22 cellular contexts compared by ENCODE assay signal in genomic region chr10:34187201-34187600, GRCh38.
DNase-seq lines count a peak whose midpoint lies in the region; ATAC-seq and TF ChIP-seq lines count a peak whose summit lies in the region.
"Had no signal": no experiment of that assay in that cellular context is flagged by ENCODE, and none has a peak within 500 bp of the region (broad histone marks: within the 10 kb centered on the region; RNA-seq: fewer than 3 reads in every experiment).

No MANE protein-coding gene starts in this region.

- H3K4me1 ChIP-seq in GM23338 (ENCODE audit: insufficient read depth) = peaks cover 70% of the 10 kb centered on the region

- H3K27ac ChIP-seq in GM23338 (ENCODE audit: low read depth) = peak overlapping the region; percentile 53; the same call in 1 of the 2 replicates
- H3K27ac ChIP-seq: KMS-11, thoracic aorta had no signal

- no peaks in the 10 kb centered on the region for H4K20me1 ChIP-seq in GM23338 (replicated peaks; ENCODE audit: insufficient read depth)

- H2AFZ ChIP-seq in GM23338 = no peak overlapping the region

- no peaks in the 10 kb centered on the region for H3K9me2 ChIP-seq in GM23338 (ENCODE audit: insufficient read depth)

- no peaks in the 10 kb centered on the region for H3K79me2 ChIP-seq in GM23338 (replicated peaks; ENCODE audit: insufficient read depth)

- peaks cover 75% of the 10 kb centered on the region for H3K4me1 Mint-ChIP-seq in GM23338

- H3K27ac Mint-ChIP-seq in GM23338 = peak overlapping the region; percentile 75

- no peak for DNase-seq in GM23338 (ENCODE audit: low spot score)
- DNase-seq in astrocyte of the hippocampus (ENCODE audit: low read depth, low spot score) = peak; percentile 88
- peak; percentile 27 for DNase-seq in hepatic stellate cell (ENCODE audit: low spot score)
- DNase-seq in renal cortical epithelial cell (ENCODE audit: low read depth) = peak; percentile 36
- DNase-seq: activated CD4-positive, alpha-beta T cell treated with anti-CD3 and anti-CD28 coated beads for 4 hours; activated CD8-positive, alpha-beta memory T cell treated with anti-CD3 and anti-CD28 coated beads, Interleukin-2, amount 50 U/mL, for 48 hours; activated gamma-delta T cell treated with Interleukin-2 at 50 U/mL for 16 hours; erythroblast; hypothalamus; left cardiac atrium; NCI-H1105; NCI-H526 treated with DMSO at 0.1 percent for 48 hours; OCI-M1; posterior cingulate gyrus; SIG-M5 had no signal

- no peak for ATAC-seq in GM23338
- no peak for ATAC-seq in HG03280 (IDR thresholded peaks at IDR 0.05; ENCODE audit: unreplicated experiment)
- no peak for ATAC-seq in HG03159 (IDR thresholded peaks at IDR 0.05; ENCODE audit: unreplicated experiment)
- ATAC-seq in HG03571 (IDR thresholded peaks at IDR 0.05; ENCODE audit: unreplicated experiment) = no peak
- no peak for ATAC-seq in HG03520 (IDR thresholded peaks at IDR 0.05; ENCODE audit: unreplicated experiment)
- ATAC-seq: left cardiac atrium had no signal

- H3K9me3 Mint-ChIP-seq in GM23338 = no peaks in the 10 kb centered on the region
- H3K9me3 Mint-ChIP-seq: brain had no signal

- no peaks in the 10 kb centered on the region for H3K36me3 Mint-ChIP-seq in GM23338 (ENCODE audit: low read depth)
- H3K36me3 Mint-ChIP-seq: brain had no signal

- 0 out of 2 replicates have a peak, but pooled peaks cover 7% of the 10 kb centered on the region for H3F3A ChIP-seq in GM23338 (replicated peaks; ENCODE audit: low read depth)

- no peak overlapping the region for H3K4me3 ChIP-seq in GM23338
- H3K4me3 ChIP-seq: thoracic aorta had no signal

- no peaks in the 10 kb centered on the region for H3K27me3 ChIP-seq in GM23338 (ENCODE audit: insufficient read depth)

- H3K4me2 ChIP-seq in GM23338 = no peak overlapping the region; the same call in 1 of the 2 replicates
- H3K4me2 ChIP-seq: KMS-11 had no signal

- no peak for TF ChIP-seq CTCF in GM23338 (conservative IDR thresholded peaks at IDR 0.05; ENCODE audit: low read depth in 2 of 2)

- H3K36me3 ChIP-seq in GM23338 (ENCODE audit: insufficient read depth) = no peaks in the 10 kb centered on the region
- H3K36me3 ChIP-seq: thoracic aorta had no signal

- peaks cover 11% of the 10 kb centered on the region for H3K27me3 Mint-ChIP-seq in GM23338 (ENCODE audit: insufficient read depth, low read depth, poor library complexity)

- H3K4me3 Mint-ChIP-seq in GM23338 = no peak overlapping the region; the same call in 2 of the 3 replicates

TF ChIP-seq in GM23338, 12 proteins besides CTCF, POLR2A, EP300 and RAD21:
- TF ChIP-seq CREB1 (CRISPR knock-in tag; IDR thresholded peaks at IDR 0.05; ENCODE audit: low read depth) (no peak), ZNF114 (CRISPR knock-in tag; IDR thresholded peaks at IDR 0.05) (no peak), EZH2phosphoT487 (IDR thresholded peaks at IDR 0.05; ENCODE audit: unreplicated experiment) (no peak), JUNB (IDR thresholded peaks at IDR 0.05; ENCODE audit: unreplicated experiment) (no peak), NANOG (IDR thresholded peaks at IDR 0.05; ENCODE audit: borderline replicate concordance) (no peak), EZH2 (IDR thresholded peaks at IDR 0.05; ENCODE audit: low read depth, unreplicated experiment) (no peak)
TF ChIP-seq in GM23338: peak in this region for 0.
